In the genomic region with DNA sequence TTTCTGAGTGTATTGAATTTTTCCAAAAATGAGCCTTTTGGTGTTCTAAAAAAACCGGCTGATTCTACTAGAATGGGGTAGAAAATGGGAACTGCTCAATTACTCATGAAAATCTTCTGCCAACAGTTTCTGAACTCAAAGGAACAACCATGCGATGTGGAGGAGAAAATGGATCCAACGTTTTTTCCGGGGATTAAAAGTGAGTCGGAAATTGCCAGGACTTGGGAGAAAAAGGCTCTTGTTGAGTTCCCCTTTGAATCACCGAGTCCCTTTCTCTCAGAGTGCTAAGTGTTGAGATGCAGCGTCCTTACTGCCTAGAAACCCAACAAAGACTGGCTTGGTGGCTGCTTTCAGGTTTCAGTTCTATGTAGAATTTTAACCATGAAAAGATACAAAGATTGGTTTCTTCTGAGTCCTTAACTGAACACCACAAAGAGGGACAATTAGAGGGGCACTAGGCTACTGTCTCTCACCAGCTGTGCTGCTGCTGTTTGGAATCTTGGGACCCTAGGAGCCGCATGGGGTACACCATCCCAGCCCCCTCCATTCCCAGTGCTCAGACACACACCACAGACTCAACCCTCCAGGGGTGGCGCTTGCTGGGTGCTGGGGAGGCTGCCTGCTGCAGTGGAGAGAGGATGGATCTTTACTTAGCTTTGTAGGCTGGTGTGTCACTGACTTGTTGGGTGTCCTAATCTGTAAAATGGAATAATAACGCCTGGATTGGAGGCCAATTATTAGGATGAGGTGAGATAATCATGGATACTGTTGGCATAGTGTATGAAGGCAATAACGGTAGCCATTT, we compare ENCODE assay signal across 28 cellular contexts. TPM values are rescaled to one million over a fixed set of nuclear protein-coding genes. Genes with fewer than 3 reads are reported as not detected.
"Had no signal": no experiment of that assay in that cellular context is flagged by ENCODE, and none has a peak within 500 bp of the region (broad histone marks: within the 10 kb centered on the region; RNA-seq: fewer than 3 reads in every experiment).

No MANE protein-coding gene starts in this region.

- H3K4me3 Mint-ChIP-seq: activated CD4-positive, alpha-beta memory T cell treated with anti-CD3 and anti-CD28 coated beads, Interleukin-2, amount 10 ng/mL, durations not matched to agents 7 days and 5 days; activated CD4-positive, alpha-beta T cell treated with anti-CD3 and anti-CD28 coated beads for 36 hours; activated naive CD4-positive, alpha-beta T cell treated with anti-CD3 and anti-CD28 coated beads for 36 hours; activated naive CD8-positive, alpha-beta T cell; activated T-helper 17 cell treated with anti-CD3 and anti-CD28 coated beads, Interleukin-2, amount 50 U/mL, for 72 hours had no signal

- H3K9me3 Mint-ChIP-seq: activated CD4-positive, alpha-beta memory T cell treated with anti-CD3 and anti-CD28 coated beads, Interleukin-2, amount 10 ng/mL, durations not matched to agents 7 days and 5 days; activated naive CD4-positive, alpha-beta T cell treated with anti-CD3 and anti-CD28 coated beads for 36 hours; activated T-helper 17 cell treated with anti-CD3 and anti-CD28 coated beads, Interleukin-2, amount 50 U/mL, for 72 hours had no signal

- H3K27ac Mint-ChIP-seq: activated CD4-positive, alpha-beta memory T cell treated with anti-CD3 and anti-CD28 coated beads, Interleukin-2, amount 10 ng/mL, durations not matched to agents 7 days and 5 days; activated CD4-positive, alpha-beta T cell treated with anti-CD3 and anti-CD28 coated beads for 36 hours; activated naive CD4-positive, alpha-beta T cell treated with anti-CD3 and anti-CD28 coated beads for 36 hours; activated naive CD8-positive, alpha-beta T cell; activated T-helper 17 cell treated with anti-CD3 and anti-CD28 coated beads, Interleukin-2, amount 50 U/mL, for 72 hours had no signal

- ATAC-seq: activated CD4-positive, alpha-beta T cell treated with anti-CD3 and anti-CD28 coated beads for 36 hours; activated T-helper 17 cell treated with anti-CD3 and anti-CD28 coated beads, Interleukin-2, amount 50 U/mL, for 72 hours; Panc1; Right ventricle myocardium inferior had no signal

- H3K4me3 ChIP-seq: SK-N-MC had no signal

- DNase-seq: activated CD4-positive, alpha-beta memory T cell treated with anti-CD3 and anti-CD28 coated beads, Interleukin-2, amount 10 ng/mL, durations not matched to agents 7 days and 5 days; activated CD4-positive, alpha-beta T cell treated with anti-CD3 and anti-CD28 coated beads for 36 hours; activated CD4-positive, alpha-beta T cell treated with anti-CD3 and anti-CD28 coated beads, Interleukin-2, amount 50 U/mL, for 1 hour; activated gamma-delta T cell; activated naive CD4-positive, alpha-beta T cell treated with anti-CD3 and anti-CD28 coated beads for 36 hours; activated T-cell treated with anti-CD3 and anti-CD28 coated beads for 4 hours; activated T-cell treated with anti-CD3 and anti-CD28 coated beads, Interleukin-2, amount 50 U/mL, for 48 hours; Kasumi-1; KBM-7; NCI-H1048; NCI-H146; NCI-H187 treated with DMSO at 0.1 percent for 48 hours; NCI-H2171; NCI-H2227 treated with DMSO at 0.1 percent for 48 hours; NCI-H446 treated with DMSO at 0.1 percent for 48 hours; NCI-H526; NCI-H774; OCI-M1; RPMI8226; T-helper 1 cell had no signal

- H3K36me3 Mint-ChIP-seq: activated naive CD8-positive, alpha-beta T cell had no signal

- H3K27ac ChIP-seq: SK-N-MC, VCaP had no signal

RNA-seq across cellular contexts. Expression of gene NEUROG1, which starts 21.5 kb away (rescaled TPM):
- total RNA-seq: activated CD4-positive, alpha-beta memory T cell treated with anti-CD3 and anti-CD28 coated beads, Interleukin-2, amount 10 ng/mL, durations not matched to agents 7 days and 5 days; activated CD4-positive, alpha-beta T cell treated with anti-CD3 and anti-CD28 coated beads for 36 hours; activated CD8-positive, alpha-beta memory T cell treated with anti-CD3 and anti-CD28 coated beads for 36 hours; activated naive CD4-positive, alpha-beta T cell treated with anti-CD3 and anti-CD28 coated beads for 36 hours; activated T-helper 17 cell treated with anti-CD3 and anti-CD28 coated beads, Interleukin-2, amount 50 U/mL, for 72 hours; Right ventricle myocardium inferior; T-helper 2 cell treated with Interferon-gamma antibody and Interleukin-4, amounts not matched to agents 100 ng/mL and 5 ng/mL, for 36 hours had no signal

RNA-seq across cellular contexts. Expression of gene CXCL14, which starts 21.6 kb away (rescaled TPM):
- total RNA-seq: activated CD4-positive, alpha-beta memory T cell treated with anti-CD3 and anti-CD28 coated beads, Interleukin-2, amount 10 ng/mL, durations not matched to agents 7 days and 5 days; activated CD4-positive, alpha-beta T cell treated with anti-CD3 and anti-CD28 coated beads for 36 hours; activated CD8-positive, alpha-beta memory T cell treated with anti-CD3 and anti-CD28 coated beads for 36 hours; activated naive CD4-positive, alpha-beta T cell treated with anti-CD3 and anti-CD28 coated beads for 36 hours; activated T-helper 17 cell treated with anti-CD3 and anti-CD28 coated beads, Interleukin-2, amount 50 U/mL, for 72 hours; T-helper 2 cell treated with Interferon-gamma antibody and Interleukin-4, amounts not matched to agents 100 ng/mL and 5 ng/mL, for 36 hours had no signal
